Comparison of ENCODE assay signal across 10 cellular contexts in genomic region chr3:50603261-50604109, GRCh38. TPM values are rescaled to one million over a fixed set of nuclear protein-coding genes. Genes with fewer than 3 reads are reported as not detected.
DNase-seq lines count a peak whose midpoint lies in the region; ATAC-seq lines count a peak whose summit lies in the region.
"Had no signal": no experiment of that assay in that cellular context is flagged by ENCODE, and none has a peak within 500 bp of the region (broad histone marks: within the 10 kb centered on the region; RNA-seq: fewer than 3 reads in every experiment).

No MANE protein-coding gene starts in this region.

- POLR2A ChIA-PET in activated CD4-positive, alpha-beta T cell treated with anti-CD3 and anti-CD28 coated beads, Interleukin-2, amount 10 ng/mL, durations not matched to agents 7 days and 5 days (lab: Charles Lee): interaction anchor here (0.8 to 7.0 kb wide), 4 partner anchors 9 to 32 kb away, joined by 3 to 85 read pairs (median 66); partner anchors contain the start of genes CISH and HEMK1

- peak overlapping the region; percentile 99 for H3K4me3 Mint-ChIP-seq in activated CD4-positive, alpha-beta T cell treated with anti-CD3 and anti-CD28 coated beads, Interleukin-2, amount 10 ng/mL, durations not matched to agents 7 days and 5 days
- peak overlapping the region; percentile 97 for H3K4me3 Mint-ChIP-seq in activated naive CD8-positive, alpha-beta T cell
- H3K4me3 Mint-ChIP-seq: neural progenitor cell had no signal

- H3K4me1 ChIP-seq in mucosa of rectum (ENCODE audit: control insufficient read depth in 2 of 2, insufficient read depth in 2 of 2, low read length in 2 of 2) (peaks cover 50 to 59% of the 10 kb centered on the region in 2 donors), subcutaneous abdominal adipose tissue (ENCODE audit: control insufficient read depth in 5 of 5, insufficient read depth in 5 of 5, low read length in 5 of 5) (peaks cover 31 to 92% (median 75%) of the 10 kb centered on the region in 5 donors)
- H3K4me1 ChIP-seq: neural progenitor cell had no signal

- H3K36me3 Mint-ChIP-seq in activated CD4-positive, alpha-beta T cell treated with anti-CD3 and anti-CD28 coated beads, Interleukin-2, amount 10 ng/mL, durations not matched to agents 7 days and 5 days (ENCODE audit: low read depth): peaks cover 86% of the 10 kb centered on the region
- peaks cover 26% of the 10 kb centered on the region for H3K36me3 Mint-ChIP-seq in activated naive CD8-positive, alpha-beta T cell
- H3K36me3 Mint-ChIP-seq: neural progenitor cell had no signal

- no peaks in the 10 kb centered on the region for H3K9me3 Mint-ChIP-seq in activated CD4-positive, alpha-beta T cell treated with anti-CD3 and anti-CD28 coated beads, Interleukin-2, amount 10 ng/mL, durations not matched to agents 7 days and 5 days
- no peaks in the 10 kb centered on the region for H3K9me3 Mint-ChIP-seq in activated naive CD8-positive, alpha-beta T cell (ENCODE audit: low read depth)
- H3K9me3 Mint-ChIP-seq: neural progenitor cell had no signal

- H3K9ac ChIP-seq in mucosa of rectum (ENCODE audit: low read depth in 1 of 2, low read length in 2 of 2) (peak overlapping the region; percentile 38 to 81), subcutaneous abdominal adipose tissue (ENCODE audit: low read length in 5 of 5) (peak overlapping the region in 1 of 5 donors; percentile 85)
- H3K9ac ChIP-seq: neural progenitor cell had no signal

- no peaks in the 10 kb centered on the region for H3K9me3 ChIP-seq in mucosa of rectum (ENCODE audit: control insufficient read depth in 2 of 2, low read length in 2 of 2)
- H3K9me3 ChIP-seq in subcutaneous abdominal adipose tissue (ENCODE audit: control insufficient read depth in 5 of 5, low read length in 5 of 5): peaks cover 0 to 3% (median 0%) of the 10 kb centered on the region in 5 donors

- no peaks in the 10 kb centered on the region for H3K27me3 Mint-ChIP-seq in activated CD4-positive, alpha-beta T cell treated with anti-CD3 and anti-CD28 coated beads, Interleukin-2, amount 10 ng/mL, durations not matched to agents 7 days and 5 days
- H3K27me3 Mint-ChIP-seq in activated naive CD8-positive, alpha-beta T cell: no peaks in the 10 kb centered on the region

- peaks cover 78% of the 10 kb centered on the region for H3K4me1 Mint-ChIP-seq in activated CD4-positive, alpha-beta T cell treated with anti-CD3 and anti-CD28 coated beads, Interleukin-2, amount 10 ng/mL, durations not matched to agents 7 days and 5 days
- peaks cover 86% of the 10 kb centered on the region for H3K4me1 Mint-ChIP-seq in activated naive CD8-positive, alpha-beta T cell (ENCODE audit: low read depth)

- H3K27ac ChIP-seq in mucosa of rectum (ENCODE audit: low read depth in 2 of 2, low read length in 2 of 2) (peak overlapping the region; percentile 97 to 99), subcutaneous abdominal adipose tissue (ENCODE audit: low read depth, low read length) (peak overlapping the region; percentile 99)
- H3K27ac ChIP-seq: neural progenitor cell had no signal

- H3K36me3 ChIP-seq in mucosa of rectum (ENCODE audit: control insufficient read depth in 2 of 2, insufficient read depth in 2 of 2, low read length in 2 of 2): peaks cover 25 to 44% of the 10 kb centered on the region in 2 donors
- H3K36me3 ChIP-seq in subcutaneous abdominal adipose tissue (ENCODE audit: control insufficient read depth in 5 of 5, insufficient read depth in 5 of 5, low read length in 5 of 5): peaks cover 0 to 46% (median 33%) of the 10 kb centered on the region in 5 donors
- H3K36me3 ChIP-seq: neural progenitor cell had no signal

- H3K27me3 ChIP-seq in mucosa of rectum (ENCODE audit: control insufficient read depth in 2 of 2, insufficient read depth in 2 of 2, low read length in 2 of 2): no peaks in the 10 kb centered on the region
- H3K27me3 ChIP-seq in subcutaneous abdominal adipose tissue (ENCODE audit: control insufficient read depth in 5 of 5, insufficient read depth in 4 of 5, low read length in 5 of 5): peaks cover 0 to 6% (median 0%) of the 10 kb centered on the region in 5 donors
- H3K27me3 ChIP-seq: neural progenitor cell had no signal

- CTCF ChIA-PET in activated CD4-positive, alpha-beta T cell treated with anti-CD3 and anti-CD28 coated beads, Interleukin-2, amount 10 ng/mL, durations not matched to agents 7 days and 5 days (lab: Charles Lee): interaction anchor here (3.4 to 13.4 kb wide), 5 partner anchors 7 to 30 kb away, joined by 12 to 211 read pairs (median 59); partner anchors contain the start of genes CISH, HEMK1 and MAPKAPK3

- H3K4me3 ChIP-seq in mucosa of rectum (ENCODE audit: low read length in 2 of 2) (no peak overlapping the region), subcutaneous abdominal adipose tissue (ENCODE audit: low read depth in 1 of 5, low read length in 5 of 5) (no peak overlapping the region)
- H3K4me3 ChIP-seq: neural progenitor cell had no signal

- ATAC-seq in GM19452 (IDR thresholded peaks at IDR 0.05; ENCODE audit: unreplicated experiment) (no peak), HG02610 (IDR thresholded peaks at IDR 0.05; ENCODE audit: unreplicated experiment) (no peak)

- DNase-seq in activated CD4-positive, alpha-beta T cell treated with anti-CD3 and anti-CD28 coated beads, Interleukin-2, amount 10 ng/mL, durations not matched to agents 7 days and 5 days: no peak
- DNase-seq in activated CD4-positive, alpha-beta T cell treated with anti-CD3 and anti-CD28 coated beads, Interleukin-2, amount 50 U/mL, for 1 hour: no peak
- no peak for DNase-seq in NCI-H2081 (lab: John Stamatoyannopoulos, UW)
- DNase-seq: MM.1S had no signal

- peak overlapping the region; percentile 98 for H3K27ac Mint-ChIP-seq in activated CD4-positive, alpha-beta T cell treated with anti-CD3 and anti-CD28 coated beads, Interleukin-2, amount 10 ng/mL, durations not matched to agents 7 days and 5 days
- H3K27ac Mint-ChIP-seq in activated naive CD8-positive, alpha-beta T cell: peak overlapping the region; percentile 100
- H3K27ac Mint-ChIP-seq: neural progenitor cell had no signal

RNA-seq across cellular contexts. Expression of gene CISH, which starts 8.1 kb away (rescaled TPM):
- total RNA-seq in activated CD4-positive, alpha-beta T cell treated with anti-CD3 and anti-CD28 coated beads, Interleukin-2, amount 10 ng/mL, durations not matched to agents 7 days and 5 days: 100 to 1,000 TPM; 300 to 308 TPM

RNA-seq across cellular contexts. Expression of gene MAPKAPK3, which starts 13.5 kb away (rescaled TPM):
- total RNA-seq in activated CD4-positive, alpha-beta T cell treated with anti-CD3 and anti-CD28 coated beads, Interleukin-2, amount 10 ng/mL, durations not matched to agents 7 days and 5 days: 100 to 1,000 TPM; 135 to 140 TPM

RNA-seq across cellular contexts. Expression of gene HEMK1, which starts 34.2 kb away (rescaled TPM):
- total RNA-seq in activated CD4-positive, alpha-beta T cell treated with anti-CD3 and anti-CD28 coated beads, Interleukin-2, amount 10 ng/mL, durations not matched to agents 7 days and 5 days: 10 to 100 TPM; 42.3 to 49.0 TPM

RNA-seq across cellular contexts. Expression of gene C3orf18, which starts 35.9 kb away (rescaled TPM):
- total RNA-seq in activated CD4-positive, alpha-beta T cell treated with anti-CD3 and anti-CD28 coated beads, Interleukin-2, amount 10 ng/mL, durations not matched to agents 7 days and 5 days: 10 to 100 TPM; 29.0 to 33.9 TPM
